In the genomic region with DNA sequence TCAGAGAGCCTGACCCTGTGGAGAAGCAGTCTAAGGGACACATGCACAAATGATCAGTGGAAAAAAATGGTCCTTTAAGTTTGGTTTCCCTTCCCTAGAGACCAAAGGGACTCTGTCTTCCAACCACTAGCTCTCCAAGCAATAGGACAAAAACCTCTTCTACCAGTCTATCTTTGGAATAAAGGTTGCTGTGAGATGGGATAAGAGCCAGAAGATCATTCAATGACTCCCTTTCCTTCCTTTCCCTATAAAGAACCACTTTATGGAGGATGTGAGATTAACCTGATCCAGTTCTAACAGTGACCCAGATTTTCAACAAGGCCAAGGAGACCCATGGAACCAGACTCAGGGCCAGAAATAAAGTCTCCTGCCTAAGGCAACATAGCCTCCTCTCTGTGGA, we compare ENCODE assay signal across 26 cellular contexts.
DNase-seq lines count a peak whose midpoint lies in the region; ATAC-seq and TF ChIP-seq lines count a peak whose summit lies in the region.
"Had no signal": no experiment of that assay in that cellular context is flagged by ENCODE, and none has a peak within 500 bp of the region (broad histone marks: within the 10 kb centered on the region; RNA-seq: fewer than 3 reads in every experiment).

No MANE protein-coding gene starts in this region.

- DNase-seq in activated naive CD8-positive, alpha-beta T cell treated with anti-CD3 and anti-CD28 coated beads for 36 hours = no peak
- DNase-seq in RWPE2 (ENCODE audit: low spot score) = no peak
- DNase-seq in epithelial cell of prostate (ENCODE audit: low read depth, low spot score) = no peak
- DNase-seq in Caco-2 = no peak
- DNase-seq in hypothalamus (lab: John Stamatoyannopoulos, UW) = no peak
- DNase-seq: activated CD4-positive, CD25-positive, alpha-beta regulatory T cell treated with anti-CD3 and anti-CD28 coated beads, Interleukin-2, amount 50 U/mL, for 72 hours; activated CD8-positive, alpha-beta memory T cell treated with anti-CD3 and anti-CD28 coated beads for 24 hours; activated naive CD4-positive, alpha-beta T cell treated with anti-CD3 and anti-CD28 coated beads, Interleukin-2, amount 50 U/mL, for 16 hours; activated T-cell treated with anti-CD3 and anti-CD28 coated beads, Interleukin-2, amount 50 U/mL, for 48 hours; BE2C; body of pancreas; erythroblast; GF-D8; NCI-H1436; NCI-H526; RPMI8226; spleen; stimulated activated CD4-positive, alpha-beta T cell treated with anti-CD3 and anti-CD28 coated beads, Interleukin-4, amount 100 ng/mL, for 24 hours had no signal

- H3K36me3 Mint-ChIP-seq in activated naive CD8-positive, alpha-beta T cell = peaks cover 3% of the 10 kb centered on the region
- H3K36me3 Mint-ChIP-seq in activated naive CD8-positive, alpha-beta T cell treated with anti-CD3 and anti-CD28 coated beads for 36 hours = peaks cover 3% of the 10 kb centered on the region
- peaks cover 31% of the 10 kb centered on the region for H3K36me3 Mint-ChIP-seq in stimulated activated memory B cell treated with anti-CD40 and anti-IgM and Interleukin-4, amounts not matched to agents 10 μg/mL and 1 μg/mL and 100 μg/mL, for 72 hours
- H3K36me3 Mint-ChIP-seq in Caco-2 (ENCODE audit: insufficient read depth, unreplicated experiment) = peaks cover 44% of the 10 kb centered on the region

- no peaks in the 10 kb centered on the region for H3K4me1 ChIP-seq in RWPE2 (ENCODE audit: insufficient read depth, poor library complexity, severe bottlenecking)
- no peaks in the 10 kb centered on the region for H3K4me1 ChIP-seq in Caco-2
- H3K4me1 ChIP-seq: BE2C, prostate gland had no signal

- H3K4me3 ChIP-seq in RWPE2 (ENCODE audit: severe bottlenecking) (no peak overlapping the region), Caco-2 (ENCODE audit: low read depth, low read length) (no peak overlapping the region)
- H3K4me3 ChIP-seq: body of pancreas, gastroesophageal sphincter, prostate gland, spleen had no signal

- BruUV-seq in Caco-2 (replicated peaks; lab: Mats Ljungman, UMichigan) = no TSS peak

- POLR2A ChIA-PET in Caco-2 (lab: Charles Lee) = no interaction called here

- intact Hi-C loops in Caco-2 (cut with micrococcal nuclease; ENCODE audit: unreplicated experiment) = no loop called here

- H3K36me3 ChIP-seq in RWPE2 (ENCODE audit: low read depth) (peaks cover 81% of the 10 kb centered on the region), Caco-2 (ENCODE audit: control insufficient read depth, insufficient read depth, low read length) (no peaks in the 10 kb centered on the region)
- H3K36me3 ChIP-seq: BE2C, prostate gland had no signal

- H3K9me3 ChIP-seq in RWPE2 (ENCODE audit: severe bottlenecking) = no peaks in the 10 kb centered on the region
- no peaks in the 10 kb centered on the region for H3K9me3 ChIP-seq in Caco-2
- H3K9me3 ChIP-seq: BE2C, body of pancreas, gastroesophageal sphincter, prostate gland, spleen had no signal

- ATAC-seq in RWPE2 (ENCODE audit: low read depth) (no peak), GM19455 (IDR thresholded peaks at IDR 0.05; ENCODE audit: unreplicated experiment) (no peak)
- no peak for ATAC-seq in stimulated activated memory B cell treated with anti-CD40 and anti-IgM and Interleukin-4, amounts not matched to agents 10 μg/mL and 1 μg/mL and 100 μg/mL, for 72 hours
- ATAC-seq: body of pancreas, gastroesophageal sphincter, HepG2 had no signal

- no peaks in the 10 kb centered on the region for H3K27me3 Mint-ChIP-seq in activated naive CD8-positive, alpha-beta T cell
- no peaks in the 10 kb centered on the region for H3K27me3 Mint-ChIP-seq in activated naive CD8-positive, alpha-beta T cell treated with anti-CD3 and anti-CD28 coated beads for 36 hours
- H3K27me3 Mint-ChIP-seq in stimulated activated memory B cell treated with anti-CD40 and anti-IgM and Interleukin-4, amounts not matched to agents 10 μg/mL and 1 μg/mL and 100 μg/mL, for 72 hours = no peaks in the 10 kb centered on the region
- H3K27me3 Mint-ChIP-seq in Caco-2 (ENCODE audit: insufficient read depth, unreplicated experiment) = no peaks in the 10 kb centered on the region
- H3K27me3 Mint-ChIP-seq: dendritic cell treated with granulocyte-macrophage colony-stimulating factor and Interleukin-4, amounts not matched to agents 40 ng/mL and 50 ng/mL, for 4 days had no signal

- peak overlapping the region; percentile 4 for H3K27ac ChIP-seq in RWPE2 (ENCODE audit: poor library complexity, severe bottlenecking)
- peak overlapping the region; percentile 37 for H3K27ac ChIP-seq in epithelial cell of prostate
- H3K27ac ChIP-seq: body of pancreas, prostate gland, spleen had no signal

- H3K4me3 Mint-ChIP-seq in activated naive CD8-positive, alpha-beta T cell = no peak overlapping the region
- no peak overlapping the region for H3K4me3 Mint-ChIP-seq in activated naive CD8-positive, alpha-beta T cell treated with anti-CD3 and anti-CD28 coated beads for 36 hours
- H3K4me3 Mint-ChIP-seq in stimulated activated memory B cell treated with anti-CD40 and anti-IgM and Interleukin-4, amounts not matched to agents 10 μg/mL and 1 μg/mL and 100 μg/mL, for 72 hours = no peak overlapping the region
- H3K4me3 Mint-ChIP-seq in Caco-2 (ENCODE audit: unreplicated experiment) = no peak overlapping the region
- H3K4me3 Mint-ChIP-seq: dendritic cell treated with granulocyte-macrophage colony-stimulating factor and Interleukin-4, amounts not matched to agents 40 ng/mL and 50 ng/mL, for 4 days; neural crest cell had no signal

- H3K9me3 Mint-ChIP-seq in activated naive CD8-positive, alpha-beta T cell (ENCODE audit: low read depth) = no peaks in the 10 kb centered on the region
- no peaks in the 10 kb centered on the region for H3K9me3 Mint-ChIP-seq in activated naive CD8-positive, alpha-beta T cell treated with anti-CD3 and anti-CD28 coated beads for 36 hours
- no peaks in the 10 kb centered on the region for H3K9me3 Mint-ChIP-seq in stimulated activated memory B cell treated with anti-CD40 and anti-IgM and Interleukin-4, amounts not matched to agents 10 μg/mL and 1 μg/mL and 100 μg/mL, for 72 hours
- no peaks in the 10 kb centered on the region for H3K9me3 Mint-ChIP-seq in Caco-2 (ENCODE audit: unreplicated experiment)
- H3K9me3 Mint-ChIP-seq: dendritic cell treated with granulocyte-macrophage colony-stimulating factor and Interleukin-4, amounts not matched to agents 40 ng/mL and 50 ng/mL, for 4 days; neural crest cell had no signal

- H3K27ac Mint-ChIP-seq in activated naive CD8-positive, alpha-beta T cell = peak overlapping the region; percentile 35
- H3K27ac Mint-ChIP-seq in activated naive CD8-positive, alpha-beta T cell treated with anti-CD3 and anti-CD28 coated beads for 36 hours = no peak overlapping the region
- peak overlapping the region; percentile 60 for H3K27ac Mint-ChIP-seq in stimulated activated memory B cell treated with anti-CD40 and anti-IgM and Interleukin-4, amounts not matched to agents 10 μg/mL and 1 μg/mL and 100 μg/mL, for 72 hours
- no peak overlapping the region for H3K27ac Mint-ChIP-seq in Caco-2 (ENCODE audit: unreplicated experiment)
- H3K27ac Mint-ChIP-seq: dendritic cell treated with granulocyte-macrophage colony-stimulating factor and Interleukin-4, amounts not matched to agents 40 ng/mL and 50 ng/mL, for 4 days had no signal

- TF ChIP-seq CTCF in RWPE2 (IDR thresholded peaks at IDR 0.05; ENCODE audit: poor library complexity, severe bottlenecking) (no peak), Caco-2 (IDR thresholded peaks at IDR 0.05; ENCODE audit: insufficient read depth in 1 of 2, low read depth in 1 of 2, low read length in 1 of 2, severe bottlenecking in 1 of 2, unreplicated experiment in 1 of 2) (no peak)

- peaks cover 11% of the 10 kb centered on the region for H3K4me1 Mint-ChIP-seq in activated naive CD8-positive, alpha-beta T cell (ENCODE audit: low read depth)
- peaks cover 12% of the 10 kb centered on the region for H3K4me1 Mint-ChIP-seq in activated naive CD8-positive, alpha-beta T cell treated with anti-CD3 and anti-CD28 coated beads for 36 hours
- H3K4me1 Mint-ChIP-seq in stimulated activated memory B cell treated with anti-CD40 and anti-IgM and Interleukin-4, amounts not matched to agents 10 μg/mL and 1 μg/mL and 100 μg/mL, for 72 hours = peaks cover 9% of the 10 kb centered on the region
- H3K4me1 Mint-ChIP-seq in Caco-2 (ENCODE audit: low read depth, unreplicated experiment) = peaks cover 6% of the 10 kb centered on the region

- CTCF ChIA-PET in Caco-2 (lab: Charles Lee) = no interaction called here

- H3K27me3 ChIP-seq in RWPE2 (ENCODE audit: insufficient read depth, poor library complexity, severe bottlenecking) (no peaks in the 10 kb centered on the region), Caco-2 (replicated peaks; ENCODE audit: control insufficient read depth, insufficient read depth, low read length) (no peaks in the 10 kb centered on the region)
- H3K27me3 ChIP-seq: BE2C, body of pancreas, gastroesophageal sphincter, spleen had no signal

Comparison
In these comparisons a context has a peak if more than half of its experiments do, and no peak if none do; other contexts are left out.
1. H3K27ac Mint-ChIP-seq: peak in activated naive CD8-positive, alpha-beta T cell (single experiment) and stimulated activated memory B cell treated with anti-CD40 and anti-IgM and Interleukin-4, amounts not matched to agents 10 μg/mL and 1 μg/mL and 100 μg/mL, for 72 hours (single experiment); none in activated naive CD8-positive, alpha-beta T cell treated with anti-CD3 and anti-CD28 coated beads for 36 hours (single experiment) and Caco-2 (single experiment).